ENCODE assay signal across 8 cellular contexts in genomic region chr11:63840356-63841060, GRCh38. TPM values are rescaled to one million over a fixed set of nuclear protein-coding genes. Genes with fewer than 3 reads are reported as not detected.
DNase-seq lines count a peak whose midpoint lies in the region; ATAC-seq and TF ChIP-seq lines count a peak whose summit lies in the region.

No MANE protein-coding gene starts in this region.

- H3K27ac Mint-ChIP-seq in activated CD4-positive, alpha-beta T cell treated with anti-CD3 and anti-CD28 coated beads, Interleukin-2, amount 10 ng/mL, durations not matched to agents 7 days and 5 days: peak overlapping the region; percentile 83
- H3K27ac Mint-ChIP-seq in activated naive CD8-positive, alpha-beta T cell treated with anti-CD3 and anti-CD28 coated beads, Interleukin-2, amount 10 ng/mL, durations not matched to agents 7 days and 5 days: peak overlapping the region; percentile 91

- no peak for ATAC-seq in activated naive CD8-positive, alpha-beta T cell treated with anti-CD3 and anti-CD28 coated beads, Interleukin-2, amount 10 ng/mL, durations not matched to agents 7 days and 5 days (ENCODE audit: low read depth)
- ATAC-seq in left lung: no peak
- no peak for ATAC-seq in GM21723 (IDR thresholded peaks at IDR 0.05; ENCODE audit: unreplicated experiment)

- H3K4me3 Mint-ChIP-seq in activated CD4-positive, alpha-beta T cell treated with anti-CD3 and anti-CD28 coated beads, Interleukin-2, amount 10 ng/mL, durations not matched to agents 7 days and 5 days: peak overlapping the region; percentile 81
- H3K4me3 Mint-ChIP-seq in activated naive CD8-positive, alpha-beta T cell treated with anti-CD3 and anti-CD28 coated beads, Interleukin-2, amount 10 ng/mL, durations not matched to agents 7 days and 5 days: peak overlapping the region; percentile 93

- CTCF ChIA-PET in activated CD4-positive, alpha-beta T cell treated with anti-CD3 and anti-CD28 coated beads, Interleukin-2, amount 10 ng/mL, durations not matched to agents 7 days and 5 days (lab: Charles Lee): interaction anchor here (1.2 to 3.8 kb wide), 2 partner anchors 8 to 17 kb away, joined by 4 to 26 read pairs; no protein-coding TSS in a partner anchor

- H3K36me3 Mint-ChIP-seq in activated CD4-positive, alpha-beta T cell treated with anti-CD3 and anti-CD28 coated beads, Interleukin-2, amount 10 ng/mL, durations not matched to agents 7 days and 5 days (ENCODE audit: low read depth): peaks cover 45% of the 10 kb centered on the region
- H3K36me3 Mint-ChIP-seq in activated naive CD8-positive, alpha-beta T cell treated with anti-CD3 and anti-CD28 coated beads, Interleukin-2, amount 10 ng/mL, durations not matched to agents 7 days and 5 days: peaks cover 34% of the 10 kb centered on the region

- intact Hi-C loops in left lung (cut with DNase I): loop anchor here in 1 of 2 donors (10.0 kb wide), 1 partner anchor 84 kb away; no protein-coding TSS in a partner anchor
- intact Hi-C loops in tibial artery (cut with DNase I; ENCODE audit: low total_unique reads): no loop called here

- H3K4me1 ChIP-seq in left lung: peaks cover 47 to 71% of the 10 kb centered on the region in 2 donors
- peaks cover 0 to 60% (median 40%) of the 10 kb centered on the region in 4 donors for H3K4me1 ChIP-seq in tibial artery

- H3K9me3 Mint-ChIP-seq in activated CD4-positive, alpha-beta T cell treated with anti-CD3 and anti-CD28 coated beads, Interleukin-2, amount 10 ng/mL, durations not matched to agents 7 days and 5 days: no peaks in the 10 kb centered on the region
- H3K9me3 Mint-ChIP-seq in activated naive CD8-positive, alpha-beta T cell treated with anti-CD3 and anti-CD28 coated beads, Interleukin-2, amount 10 ng/mL, durations not matched to agents 7 days and 5 days: no peaks in the 10 kb centered on the region

- DNase-seq in activated CD4-positive, alpha-beta T cell treated with anti-CD3 and anti-CD28 coated beads, Interleukin-2, amount 10 ng/mL, durations not matched to agents 7 days and 5 days: peak; percentile 25
- DNase-seq in activated CD4-positive, alpha-beta T cell treated with anti-CD3 and anti-CD28 coated beads for 1 hour: no peak
- DNase-seq in activated naive CD8-positive, alpha-beta T cell treated with anti-CD3 and anti-CD28 coated beads, Interleukin-2, amount 10 ng/mL, durations not matched to agents 7 days and 5 days: no peak
- no peak for DNase-seq in left lung
- DNase-seq in tibial artery: no peak
- no peak for DNase-seq in DMS153 treated with DMSO at 0.1 percent for 48 hours (lab: John Stamatoyannopoulos, UW; ENCODE audit: unreplicated experiment)
- no peak for DNase-seq in occipital lobe (lab: John Stamatoyannopoulos, UW)

- H3K27me3 Mint-ChIP-seq in activated CD4-positive, alpha-beta T cell treated with anti-CD3 and anti-CD28 coated beads, Interleukin-2, amount 10 ng/mL, durations not matched to agents 7 days and 5 days: no peaks in the 10 kb centered on the region
- no peaks in the 10 kb centered on the region for H3K27me3 Mint-ChIP-seq in activated naive CD8-positive, alpha-beta T cell treated with anti-CD3 and anti-CD28 coated beads, Interleukin-2, amount 10 ng/mL, durations not matched to agents 7 days and 5 days

- H3K4me3 ChIP-seq in left lung: peak overlapping the region; percentile 86 to 90
- peak overlapping the region; percentile 77 to 95 for H3K4me3 ChIP-seq in tibial artery

- TF ChIP-seq CTCF in left lung (IDR thresholded peaks at IDR 0.05): no peak
- TF ChIP-seq CTCF in tibial artery (IDR thresholded peaks at IDR 0.05): no peak

- H3K9me3 ChIP-seq in left lung: no peaks in the 10 kb centered on the region
- H3K9me3 ChIP-seq in tibial artery: no peaks in the 10 kb centered on the region

- H3K27me3 ChIP-seq in left lung: no peaks in the 10 kb centered on the region
- no peaks in the 10 kb centered on the region for H3K27me3 ChIP-seq in tibial artery

- H3K36me3 ChIP-seq in left lung: peaks cover 0 to 29% of the 10 kb centered on the region in 2 donors
- H3K36me3 ChIP-seq in tibial artery: peaks cover 0 to 9% (median 0%) of the 10 kb centered on the region in 3 donors

- peak overlapping the region; percentile 85 to 97 for H3K27ac ChIP-seq in left lung
- peak overlapping the region; percentile 77 to 90 for H3K27ac ChIP-seq in tibial artery

- H3K4me1 Mint-ChIP-seq in activated CD4-positive, alpha-beta T cell treated with anti-CD3 and anti-CD28 coated beads, Interleukin-2, amount 10 ng/mL, durations not matched to agents 7 days and 5 days: peaks cover 66% of the 10 kb centered on the region
- peaks cover 66% of the 10 kb centered on the region for H3K4me1 Mint-ChIP-seq in activated naive CD8-positive, alpha-beta T cell treated with anti-CD3 and anti-CD28 coated beads, Interleukin-2, amount 10 ng/mL, durations not matched to agents 7 days and 5 days

- POLR2A ChIA-PET in activated CD4-positive, alpha-beta T cell treated with anti-CD3 and anti-CD28 coated beads, Interleukin-2, amount 10 ng/mL, durations not matched to agents 7 days and 5 days (lab: Charles Lee): interaction anchor here (0.5 kb wide), 1 partner anchor 14 kb away, joined by 5 read pairs; no protein-coding TSS in a partner anchor
- POLR2A ChIA-PET in activated naive CD8-positive, alpha-beta T cell treated with anti-CD3 and anti-CD28 coated beads, Interleukin-2, amount 10 ng/mL, durations not matched to agents 7 days and 5 days (lab: Charles Lee): interaction anchor here (0.8 to 3.3 kb wide), 6 partner anchors 9 to 29 kb away, joined by 4 to 20 read pairs (median 6); no protein-coding TSS in a partner anchor

RNA-seq across cellular contexts. Expression of gene MARK2, which starts 1.6 kb away (rescaled TPM):
- total RNA-seq in activated CD4-positive, alpha-beta T cell treated with anti-CD3 and anti-CD28 coated beads, Interleukin-2, amount 10 ng/mL, durations not matched to agents 7 days and 5 days: 10 to 100 TPM; 68.3 to 69.2 TPM
- 10 to 100 TPM; 60.6 to 62.3 TPM for total RNA-seq in activated naive CD8-positive, alpha-beta T cell treated with anti-CD3 and anti-CD28 coated beads, Interleukin-2, amount 10 ng/mL, durations not matched to agents 7 days and 5 days
- total RNA-seq in left lung: 10 to 100 TPM; 38.9 to 45.5 TPM
- total RNA-seq in occipital lobe: 10.8 TPM

RNA-seq across cellular contexts. Expression of gene SPINDOC, which starts 27.3 kb away (rescaled TPM):
- 10 to 100 TPM; 38.4 to 40.7 TPM for total RNA-seq in activated CD4-positive, alpha-beta T cell treated with anti-CD3 and anti-CD28 coated beads, Interleukin-2, amount 10 ng/mL, durations not matched to agents 7 days and 5 days
- total RNA-seq in activated naive CD8-positive, alpha-beta T cell treated with anti-CD3 and anti-CD28 coated beads, Interleukin-2, amount 10 ng/mL, durations not matched to agents 7 days and 5 days: 10 to 100 TPM; 35.1 to 35.2 TPM
- total RNA-seq in left lung (10 to 100 TPM; 20.3 to 21.7 TPM), occipital lobe (12.2 TPM)
